In genomic region chr12:71155228-71155627, GRCh38 we compare ENCODE assay signal across 16 cellular contexts. TPM values are rescaled to one million over a fixed set of nuclear protein-coding genes. Genes with fewer than 3 reads are reported as not detected.
A peak's percentile ranks its signal among the peaks of the same experiment; 100 is the strongest.
DNase-seq lines count a peak whose midpoint lies in the region; ATAC-seq and TF ChIP-seq lines count a peak whose summit lies in the region.
"Had no signal": no experiment of that assay in that cellular context is flagged by ENCODE, and none has a peak within 500 bp of the region (broad histone marks: within the 10 kb centered on the region; RNA-seq: fewer than 3 reads in every experiment).

No MANE protein-coding gene starts in this region.

- DNase-seq in DMS153 (lab: John Stamatoyannopoulos, UW) (peak; percentile 36), DMS153 treated with DMSO at 0.1 percent for 48 hours (lab: John Stamatoyannopoulos, UW; ENCODE audit: unreplicated experiment) (no peak), NCI-H526 treated with DMSO at 0.1 percent for 48 hours (lab: John Stamatoyannopoulos, UW) (peak; percentile 24), stomach (no peak), chondrocyte (ENCODE audit: low spot score) (no peak), T-cell (no peak)
- DNase-seq in T-helper 2 cell treated with Interferon-gamma antibody and Interleukin-4, amounts not matched to agents 5 μg/mL and 100 μg/mL, for 36 hours (ENCODE audit: low spot score): no peak
- DNase-seq: 8988T, DND-41, GDM1, NCI-H1694, NCI-H2171 treated with DMSO at 0.1 percent for 48 hours, NCI-H510A treated with DMSO at 0.1 percent for 48 hours had no signal

- H3K4me1 ChIP-seq in liver (ENCODE audit: control insufficient read depth in 4 of 4, insufficient read depth in 4 of 4, low read length in 3 of 4) (peaks cover 4 to 18% (median 14%) of the 10 kb centered on the region in 4 donors), stomach (peaks cover 10 to 27% (median 17%) of the 10 kb centered on the region in 4 donors)
- H3K4me1 ChIP-seq: BLaER1 treated with 17β-estradiol and CSF1 and Interleukin-3, amounts not matched to agents 10 nM and 100 nM had no signal

- TF ChIP-seq RAD21 in liver (IDR thresholded peaks at IDR 0.05): peak in 1 of 2 donors; percentile 11

- H3K27me3 ChIP-seq in liver (ENCODE audit: control insufficient read depth in 4 of 4, insufficient read depth in 4 of 4, low read length in 3 of 4) (no peaks in the 10 kb centered on the region), stomach (no peaks in the 10 kb centered on the region)
- H3K27me3 ChIP-seq: BLaER1 treated with 17β-estradiol and CSF1 and Interleukin-3, amounts not matched to agents 10 nM and 100 nM had no signal

- ATAC-seq in T-cell (replicated peaks in 1 of 4): no peak
- ATAC-seq: GM23338 had no signal

- TF ChIP-seq CTCF in liver (IDR thresholded peaks at IDR 0.05; ENCODE audit: low read depth, low read length, missing input control) (no peak), stomach (IDR thresholded peaks at IDR 0.05) (no peak), chondrocyte (IDR thresholded peaks at IDR 0.05) (no peak)

- H3K27ac ChIP-seq in liver (ENCODE audit: low read depth in 1 of 2, low read length in 2 of 2): no peak overlapping the region
- peak overlapping the region in 4 of 5 donors; percentile 54 to 87 (median 76) for H3K27ac ChIP-seq in stomach
- H3K27ac ChIP-seq: BLaER1 treated with 17β-estradiol and CSF1 and Interleukin-3, amounts not matched to agents 10 nM and 100 nM had no signal

- 69% methylated on average over 4 of the region's 4 CpGs for WGBS in liver
- 33 to 47% (median 43%) methylated on average over 4 of the region's 4 CpGs for WGBS in stomach, 5 donors

- H3K9me3 Mint-ChIP-seq in T-helper 2 cell treated with Interferon-gamma antibody and Interleukin-4, amounts not matched to agents 5 μg/mL and 100 μg/mL, for 36 hours: no peaks in the 10 kb centered on the region
- H3K9me3 Mint-ChIP-seq in chondrocyte (ENCODE audit: low read depth): peaks cover 5% of the 10 kb centered on the region
- H3K9me3 Mint-ChIP-seq in T-cell: peaks cover 0 to 9% (median 2%) of the 10 kb centered on the region in 3 donors

- no peak overlapping the region for H3K27ac Mint-ChIP-seq in T-helper 2 cell treated with Interferon-gamma antibody and Interleukin-4, amounts not matched to agents 5 μg/mL and 100 μg/mL, for 36 hours
- H3K27ac Mint-ChIP-seq in chondrocyte (ENCODE audit: unreplicated experiment) (no peak overlapping the region), T-cell (no peak overlapping the region)
- H3K27ac Mint-ChIP-seq: GM23338 had no signal

- no peak for TF ChIP-seq EP300 in stomach (IDR thresholded peaks at IDR 0.05)

- H3K9ac ChIP-seq in liver (ENCODE audit: low read depth in 1 of 2, low read length in 2 of 2): peak overlapping the region in 1 of 2 donors; percentile 8
- H3K9ac ChIP-seq: BLaER1 treated with 17β-estradiol and CSF1 and Interleukin-3, amounts not matched to agents 10 nM and 100 nM had no signal

- CTCF ChIA-PET in T-cell (lab: Charles Lee): no interaction called here

- H3K27me3 Mint-ChIP-seq in T-helper 2 cell treated with Interferon-gamma antibody and Interleukin-4, amounts not matched to agents 5 μg/mL and 100 μg/mL, for 36 hours (ENCODE audit: low read depth): no peaks in the 10 kb centered on the region
- H3K27me3 Mint-ChIP-seq in chondrocyte (ENCODE audit: low read depth) (peaks cover 3% of the 10 kb centered on the region), T-cell (no peaks in the 10 kb centered on the region)

- POLR2A ChIA-PET in T-cell (lab: Charles Lee): no interaction called here

- H3K36me3 ChIP-seq in liver (ENCODE audit: control insufficient read depth in 4 of 4, insufficient read depth in 3 of 4, low read depth in 1 of 4, low read length in 3 of 4): no peaks in the 10 kb centered on the region
- no peaks in the 10 kb centered on the region for H3K36me3 ChIP-seq in stomach
- H3K36me3 ChIP-seq: BLaER1 treated with 17β-estradiol and CSF1 and Interleukin-3, amounts not matched to agents 10 nM and 100 nM had no signal

- intact Hi-C loops in stomach (cut with DNase I; ENCODE audit: low total_unique reads): no loop called here

- H3K4me3 Mint-ChIP-seq in T-helper 2 cell treated with Interferon-gamma antibody and Interleukin-4, amounts not matched to agents 5 μg/mL and 100 μg/mL, for 36 hours: no peak overlapping the region
- no peak overlapping the region for H3K4me3 Mint-ChIP-seq in chondrocyte (ENCODE audit: unreplicated experiment)
- H3K4me3 Mint-ChIP-seq in T-cell: no peak overlapping the region
- H3K4me3 Mint-ChIP-seq: GM23338 had no signal

- H3K9me3 ChIP-seq in liver (ENCODE audit: control insufficient read depth in 4 of 4, low read length in 3 of 4) (no peaks in the 10 kb centered on the region), stomach (peaks cover 0 to 2% (median 0%) of the 10 kb centered on the region in 4 donors)

- no peak for TF ChIP-seq POLR2A in stomach (IDR thresholded peaks at IDR 0.05)

- no peaks in the 10 kb centered on the region for H3K36me3 Mint-ChIP-seq in T-helper 2 cell treated with Interferon-gamma antibody and Interleukin-4, amounts not matched to agents 5 μg/mL and 100 μg/mL, for 36 hours (ENCODE audit: low read depth)
- H3K36me3 Mint-ChIP-seq in chondrocyte (ENCODE audit: low read depth) (no peaks in the 10 kb centered on the region), T-cell (no peaks in the 10 kb centered on the region)

- H3K4me3 ChIP-seq in liver (ENCODE audit: low read depth in 1 of 3, low read length in 3 of 3): no peak overlapping the region
- peak overlapping the region; percentile 3 to 40 (median 30) for H3K4me3 ChIP-seq in stomach
- H3K4me3 ChIP-seq: BLaER1 treated with 17β-estradiol and CSF1 and Interleukin-3, amounts not matched to agents 10 nM and 100 nM; GM23338 had no signal

- H3K4me1 Mint-ChIP-seq in T-helper 2 cell treated with Interferon-gamma antibody and Interleukin-4, amounts not matched to agents 5 μg/mL and 100 μg/mL, for 36 hours (ENCODE audit: low read depth): no peaks in the 10 kb centered on the region
- H3K4me1 Mint-ChIP-seq in chondrocyte (ENCODE audit: low read depth): peaks cover 14% of the 10 kb centered on the region
- no peaks in the 10 kb centered on the region for H3K4me1 Mint-ChIP-seq in T-cell

TF ChIP-seq in liver, 16 proteins besides CTCF, POLR2A, EP300 and RAD21:
- TF ChIP-seq HNF4A (conservative IDR thresholded peaks at IDR 0.05) (no peak), FOXA2 (IDR thresholded peaks at IDR 0.05) (peak; percentile 16), YY1 (IDR thresholded peaks at IDR 0.05) (no peak)

RNA-seq across cellular contexts. Expression of gene TSPAN8, which starts 2.6 kb away (rescaled TPM):
- total RNA-seq in liver (1 to 10 TPM in 1 of 2 donors, under 1 TPM in 1; 0.65 to 2.5 TPM), stomach (100 to 1,000 TPM in 3 of 5 donors, 10 to 100 TPM in 2; 15.8 to 532 (median 122) TPM), chondrocyte (0.22 TPM in 1 of 3 replicates, not detected in the others), T-cell (under 1 TPM in 3 of 5 donors, not detected in 2; 0.28 to 0.70 (median 0.30) TPM)
- polyA plus RNA-seq in liver (1 to 10 TPM; 7.9 to 9.3 TPM), stomach (100 to 1,000 TPM; 122 to 508 (median 211) TPM)
- total RNA-seq: GM23338 had no signal
- polyA plus RNA-seq: GM23338 had no signal

Comparison
In these comparisons a context has a peak if more than half of its experiments do, and no peak if none do; other contexts are left out.
1. DNase-seq: peak in DMS153 (single experiment) and NCI-H526 treated with DMSO at 0.1 percent for 48 hours (single experiment); none in DMS153 treated with DMSO at 0.1 percent for 48 hours (single experiment), stomach (single experiment), T-helper 2 cell treated with Interferon-gamma antibody and Interleukin-4, amounts not matched to agents 5 μg/mL and 100 μg/mL, for 36 hours (single experiment), chondrocyte (single experiment) and T-cell (0 of 34).
2. H3K27ac ChIP-seq: peak in stomach (4 of 5); none in liver (0 of 2).
3. H3K4me3 ChIP-seq: peak in stomach (4 of 4); none in liver (0 of 3).
4. RNA of gene TSPAN8, which starts 2.6 kb away (total RNA-seq): 15.8 to 532 TPM in stomach; 0.65 to 2.5 TPM in liver, 0.28 to 0.70 TPM in T-cell and 0.22 TPM in chondrocyte; every median in the first group is over 4 times any median in the second.